14 cellular contexts compared by ENCODE assay signal in the genomic region with DNA sequence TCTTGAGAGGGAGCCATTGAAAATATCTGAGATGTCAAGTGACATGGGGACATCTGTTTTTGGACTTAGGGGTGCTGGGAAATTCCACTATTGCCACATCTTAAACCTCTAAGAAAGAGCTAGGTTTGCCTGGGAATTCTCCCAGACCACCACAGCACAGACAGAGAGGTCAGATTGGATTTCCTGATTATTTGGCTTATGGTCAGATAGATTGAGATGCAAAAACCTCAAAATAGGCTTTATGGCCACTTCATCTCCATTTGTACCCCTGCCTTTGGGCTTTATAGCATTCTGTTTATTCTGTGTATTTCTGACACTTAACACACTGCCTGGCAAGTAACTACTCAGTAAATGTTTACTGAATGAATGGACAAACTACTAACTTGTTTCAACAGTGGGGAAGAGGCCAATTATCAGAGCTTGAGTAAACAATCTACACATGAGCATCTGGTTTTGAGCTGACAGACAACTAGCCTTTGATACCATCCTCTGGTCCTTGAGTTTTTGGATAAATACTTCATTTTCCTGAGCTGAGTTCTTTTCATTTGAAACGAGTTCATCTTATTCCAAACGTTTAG.
DNase-seq lines count a peak whose midpoint lies in the region; ATAC-seq, FAIRE-seq and TF ChIP-seq lines count a peak whose summit lies in the region.
"Had no signal": no experiment of that assay in that cellular context is flagged by ENCODE, and none has a peak within 500 bp of the region (broad histone marks: within the 10 kb centered on the region; RNA-seq: fewer than 3 reads in every experiment).

No MANE protein-coding gene starts in this region.

- no peak overlapping the region for H2BK120ac ChIP-seq in mesenchymal stem cell (ENCODE audit: low read depth, low read length)

- DNase-seq in GM12892 (ENCODE audit: insufficient read length) (no peak), NCI-H187 treated with DMSO at 0.1 percent for 48 hours (lab: John Stamatoyannopoulos, UW) (peak; percentile 52), SHP77 (lab: John Stamatoyannopoulos, UW) (peak; percentile 59 to 74), mesenchymal stem cell (peak; percentile 79), GM03348 (ENCODE audit: low spot score) (no peak), SW480 (ENCODE audit: low spot score) (no peak)
- DNase-seq in activated naive CD4-positive, alpha-beta T cell treated with Interleukin-2 at 50 U/mL for 16 hours, result no peak
- DNase-seq: activated CD8-positive, alpha-beta T cell treated with anti-CD3 and anti-CD28 coated beads for 36 hours; activated effector memory CD4-positive, alpha-beta T cell treated with Interleukin-2 at 50 U/mL for 16 hours; body of pancreas; DND-41; islet precursor cell; stimulated activated CD4-positive, alpha-beta T cell treated with anti-CD3 and anti-CD28 coated beads, Interleukin-2, amount 100 ng/mL, for 24 hours had no signal

- H3K36me3 ChIP-seq in mesenchymal stem cell (ENCODE audit: control insufficient read depth in 1 of 2, insufficient read depth in 2 of 2, low read depth in 1 of 2, low read length in 2 of 2), result no peaks in the 10 kb centered on the region

- no peak overlapping the region for H4K91ac ChIP-seq in mesenchymal stem cell (ENCODE audit: low read length)

- peak; percentile 60 for FAIRE-seq in GM12892 (lab: Jason Lieb, UNC)

- no peaks in the 10 kb centered on the region for H3K9me3 ChIP-seq in mesenchymal stem cell (ENCODE audit: control insufficient read depth, low read length)
- H3K9me3 ChIP-seq: body of pancreas had no signal

- no peak for ATAC-seq in HG03342 (IDR thresholded peaks at IDR 0.05; ENCODE audit: unreplicated experiment)
- ATAC-seq: activated CD8-positive, alpha-beta T cell treated with anti-CD3 and anti-CD28 coated beads for 36 hours; body of pancreas had no signal

- H3K14ac ChIP-seq in mesenchymal stem cell (ENCODE audit: low read length in 2 of 2), result no peak overlapping the region

- H3K27me3 ChIP-seq in mesenchymal stem cell (ENCODE audit: control insufficient read depth in 1 of 2, insufficient read depth in 1 of 2, low read length in 2 of 2), result no peaks in the 10 kb centered on the region
- H3K27me3 ChIP-seq: body of pancreas had no signal

- H3K4me3 ChIP-seq in mesenchymal stem cell (ENCODE audit: insufficient read depth in 1 of 2, low read depth in 1 of 2, low read length in 2 of 2), result no peak overlapping the region
- H3K4me3 ChIP-seq: body of pancreas had no signal

- peak overlapping the region in 1 of 2 experiments; percentile 25 for H3K4ac ChIP-seq in mesenchymal stem cell (ENCODE audit: low read depth in 1 of 2, low read length in 2 of 2)

- H2BK12ac ChIP-seq in mesenchymal stem cell (ENCODE audit: low read length in 2 of 2), result no peak overlapping the region

- H3K4me2 ChIP-seq in mesenchymal stem cell (ENCODE audit: low read length, poor library complexity, severe bottlenecking), result no peak overlapping the region

- WGBS in mesenchymal stem cell, result no CpG with 5 or more reads among the region's 2 CpGs

- H3K27ac ChIP-seq in mesenchymal stem cell (ENCODE audit: low read length, poor library complexity, severe bottlenecking), result no peak overlapping the region
- H3K27ac ChIP-seq: body of pancreas had no signal

- no peak overlapping the region for H2AFZ ChIP-seq in mesenchymal stem cell (ENCODE audit: low read depth, low read length)

- peak overlapping the region; percentile 97 for H2AK5ac ChIP-seq in mesenchymal stem cell (ENCODE audit: low read length, severe bottlenecking)

- no peak overlapping the region for H3K23ac ChIP-seq in mesenchymal stem cell (ENCODE audit: low read length in 2 of 2)

- H2BK15ac ChIP-seq in mesenchymal stem cell (ENCODE audit: low read depth, poor library complexity, severe bottlenecking), result no peak overlapping the region

- H3K18ac ChIP-seq in mesenchymal stem cell (ENCODE audit: low read depth in 1 of 2, low read length in 2 of 2), result no peak overlapping the region

- H2BK5ac ChIP-seq in mesenchymal stem cell (ENCODE audit: low read depth, low read length, poor library complexity, severe bottlenecking), result no peak overlapping the region

- H3K9ac ChIP-seq in mesenchymal stem cell (ENCODE audit: low read length), result no peak overlapping the region

- no peaks in the 10 kb centered on the region for H3K4me1 ChIP-seq in mesenchymal stem cell (ENCODE audit: control insufficient read depth, insufficient read depth, low read depth, low read length)

- no peak overlapping the region for H4K8ac ChIP-seq in mesenchymal stem cell (ENCODE audit: low read length)

- no peak for TF ChIP-seq POLR2A in GM12892 (IDR thresholded peaks at IDR 0.05; ENCODE audit: low read depth, low read length)

- no peaks in the 10 kb centered on the region for H3K79me1 ChIP-seq in mesenchymal stem cell (replicated peaks; ENCODE audit: low read length, poor library complexity, severe bottlenecking)

Comparison
In these comparisons a context has a peak if more than half of its experiments do, and no peak if none do; other contexts are left out.
1. DNase-seq: peak in NCI-H187 treated with DMSO at 0.1 percent for 48 hours (single experiment), SHP77 (2 of 2) and mesenchymal stem cell (single experiment); none in GM12892 (single experiment), activated naive CD4-positive, alpha-beta T cell treated with Interleukin-2 at 50 U/mL for 16 hours (single experiment), GM03348 (single experiment) and SW480 (single experiment).